ENCODE assay signal across 20 cellular contexts in genomic region chr2:160719116-160719515, GRCh38.
DNase-seq lines count a peak whose midpoint lies in the region; ATAC-seq and TF ChIP-seq lines count a peak whose summit lies in the region.
"Had no signal": no experiment of that assay in that cellular context is flagged by ENCODE, and none has a peak within 500 bp of the region (broad histone marks: within the 10 kb centered on the region; RNA-seq: fewer than 3 reads in every experiment).

No MANE protein-coding gene starts in this region.

- dilution Hi-C loops in mammary epithelial cell (cut with HindIII; ENCODE audit: low sequenced_read_pairs), result no loop called here

- H3K4me3 ChIP-seq in MG63 (no peak overlapping the region), mammary epithelial cell (replicated peaks in 1 of 3; ENCODE audit: insufficient read depth in 1 of 3, low read depth in 2 of 3, low read length in 3 of 3) (no peak overlapping the region)
- H3K4me3 ChIP-seq: body of pancreas, esophagus muscularis mucosa, heart right ventricle, K562, mucosa of descending colon, testis had no signal

- H2AFZ ChIP-seq in mammary epithelial cell (ENCODE audit: low read depth, low read length), result no peak overlapping the region

- TF ChIP-seq CTCF in mammary epithelial cell (conservative IDR thresholded peaks at IDR 0.05 in 1 of 2, IDR thresholded peaks at IDR 0.05 in 1 of 2; ENCODE audit: extremely low read depth in 1 of 2, insufficient read depth in 1 of 2, low read depth in 1 of 2, low read length in 2 of 2), result no peak

- in situ Hi-C loops in mammary epithelial cell (cut with MboI; ENCODE audit: low sequenced_read_pairs in 2 of 2), result no loop called here
- in situ Hi-C loops in KBM-7 (cut with MboI; ENCODE audit: low pct_unique_long_range_greater_than_20kb, low sequenced_read_pairs), result no loop called here

- DNase-seq in EL (peak; percentile 71), MG63 (peak; percentile 53), mammary epithelial cell (peak; percentile 42), myocyte (ENCODE audit: low read depth) (peak; percentile 64), KBM-7 (no peak), cerebellar nuclear complex (lab: John Stamatoyannopoulos, UW) (no peak)
- DNase-seq in stimulated activated naive CD4-positive, alpha-beta T cell (lab: John Stamatoyannopoulos, UW), result no peak
- DNase-seq: activated CD4-positive, alpha-beta T cell treated with anti-CD3 and anti-CD28 coated beads for 36 hours; activated CD8-positive, alpha-beta memory T cell treated with anti-CD3 and anti-CD28 coated beads, Interleukin-2, amount 50 U/mL, for 48 hours; activated naive CD4-positive, alpha-beta T cell; body of pancreas; heart right ventricle; mucosa of descending colon; SIG-M5; stimulated activated CD4-positive, alpha-beta T cell treated with anti-CD3 and anti-CD28 coated beads, Interleukin-4, amount 100 ng/mL, for 4 hours; T-helper 9 cell; testis had no signal

- no peaks in the 10 kb centered on the region for H3K79me2 ChIP-seq in mammary epithelial cell (ENCODE audit: insufficient read depth, low read length)

- ATAC-seq in HG03354 (IDR thresholded peaks at IDR 0.05; ENCODE audit: poor library complexity, severe bottlenecking, unreplicated experiment), result no peak
- ATAC-seq: activated CD4-positive, alpha-beta T cell treated with anti-CD3 and anti-CD28 coated beads for 36 hours; body of pancreas; heart right ventricle; K562; mucosa of descending colon had no signal

- no peaks in the 10 kb centered on the region for H4K20me1 ChIP-seq in mammary epithelial cell (ENCODE audit: insufficient read depth, low read length)

- no peak overlapping the region for H3K27ac ChIP-seq in mammary epithelial cell (ENCODE audit: insufficient read depth, low read depth, low read length)
- H3K27ac ChIP-seq: body of pancreas, esophagus muscularis mucosa, heart right ventricle, testis had no signal

- H3K27me3 ChIP-seq in MG63, result no peaks in the 10 kb centered on the region
- H3K27me3 ChIP-seq in mammary epithelial cell (ENCODE audit: insufficient read depth, low read length), result no peaks in the 10 kb centered on the region
- H3K27me3 ChIP-seq: body of pancreas, esophagus muscularis mucosa, heart right ventricle, testis had no signal

- no peaks in the 10 kb centered on the region for H3K4me1 ChIP-seq in mammary epithelial cell (ENCODE audit: insufficient read depth, low read length)
- H3K4me1 ChIP-seq: body of pancreas, testis had no signal

- H3K36me3 ChIP-seq in MG63 (no peaks in the 10 kb centered on the region), mammary epithelial cell (ENCODE audit: insufficient read depth, low read length) (no peaks in the 10 kb centered on the region)
- H3K36me3 ChIP-seq: esophagus muscularis mucosa, heart right ventricle had no signal

- intact Hi-C loops in mammary epithelial cell (cut with micrococcal nuclease), result no loop called here

- BruUV-seq in mammary epithelial cell (replicated peaks; lab: Mats Ljungman, UMichigan), result no TSS peak

- no peaks in the 10 kb centered on the region for H3K9me3 ChIP-seq in MG63
- H3K9me3 ChIP-seq in mammary epithelial cell (replicated peaks; ENCODE audit: insufficient read depth, low read length), result no peaks in the 10 kb centered on the region
- H3K9me3 ChIP-seq: body of pancreas, esophagus muscularis mucosa, mucosa of descending colon, testis had no signal

- H3K4me2 ChIP-seq in mammary epithelial cell (ENCODE audit: insufficient read depth, low read depth, low read length), result no peak overlapping the region

- 83% methylated on average over 2 of the region's 3 CpGs for WGBS in mammary epithelial cell (ENCODE audit: low coverage, missing lambda C conversion rate)

- CTCF ChIA-PET in mammary epithelial cell (lab: Charles Lee; ENCODE audit: low non-redundant PET), result no interaction called here

- no peak overlapping the region for H3K9ac ChIP-seq in mammary epithelial cell (ENCODE audit: insufficient read depth, low read length)

Comparison
In these comparisons a context has a peak if more than half of its experiments do, and no peak if none do; other contexts are left out.
1. DNase-seq: peak in EL (single experiment), MG63 (single experiment), mammary epithelial cell (single experiment) and myocyte (single experiment); none in KBM-7 (single experiment), cerebellar nuclear complex (0 of 2) and stimulated activated naive CD4-positive, alpha-beta T cell (0 of 6).